ENCODE assay signal across 23 cellular contexts in genomic region chr2:122750808-122751207, GRCh38.
"Had no signal": no experiment of that assay in that cellular context is flagged by ENCODE, and none has a peak within 500 bp of the region (broad histone marks: within the 10 kb centered on the region; RNA-seq: fewer than 3 reads in every experiment).

No MANE protein-coding gene starts in this region.

- ATAC-seq: effector memory CD8-positive, alpha-beta T cell; gastrocnemius medialis; left cardiac atrium; left lung; mucosa of descending colon; natural killer cell treated with Interleukin-12 subunit alpha and Interleukin-12 subunit beta and Interleukin-15 and Interleukin-18, amount 100 ng/mL, for 72 hours; sciatic nerve; stimulated activated effector memory CD8-positive, alpha-beta T cell treated with anti-CD3 and anti-CD28 coated beads, Interleukin-12 subunit alpha, Interleukin-12 subunit beta, amount 100 ng/mL, for 72 hours had no signal

- H3K36me3 ChIP-seq: gastrocnemius medialis, left lung, neutrophil, prostate gland, right atrium auricular region, stomach, thyroid gland, vagina had no signal

- H3K27ac ChIP-seq: coronary artery, gastrocnemius medialis, left lung, neutrophil, prostate gland, right atrium auricular region, stomach, thyroid gland, vagina had no signal

- H3K4me1 ChIP-seq: gastrocnemius medialis, left lung, prostate gland, right atrium auricular region, thyroid gland, vagina had no signal

- DNase-seq: dermis blood vessel endothelial cell; effector memory CD8-positive, alpha-beta T cell; gastrocnemius medialis; head of caudate nucleus; left cardiac atrium; left lung; mesenchymal stem cell; mucosa of descending colon; naive B cell; stimulated activated CD4-positive, alpha-beta T cell treated with anti-CD3 and anti-CD28 coated beads, Interleukin-2, amount 100 ng/mL, for 24 hours; stimulated activated CD4-positive, alpha-beta T cell treated with anti-CD3 and anti-CD28 coated beads, Interleukin-4, amount 100 ng/mL, for 24 hours; stimulated activated naive CD4-positive, alpha-beta T cell treated with Interleukin-2 at 50 U/mL for 16 hours; stomach; thyroid gland; trophoblast cell had no signal

- H3K9me3 ChIP-seq: gastrocnemius medialis, left lung, mucosa of descending colon, neutrophil, prostate gland, right atrium auricular region, stomach, thyroid gland, vagina had no signal

- H3K27me3 ChIP-seq: gastrocnemius medialis, left lung, neutrophil, right atrium auricular region, stomach, thyroid gland, vagina had no signal

- H3K4me3 ChIP-seq: coronary artery, gastrocnemius medialis, left lung, mucosa of descending colon, prostate gland, right atrium auricular region, stomach, thyroid gland, vagina had no signal
